Comparison of ENCODE assay signal across 16 cellular contexts in genomic region chr7:1346851-1347250, GRCh38.
DNase-seq lines count a peak whose midpoint lies in the region; ATAC-seq and TF ChIP-seq lines count a peak whose summit lies in the region.
"Had no signal": no experiment of that assay in that cellular context is flagged by ENCODE, and none has a peak within 500 bp of the region (broad histone marks: within the 10 kb centered on the region; RNA-seq: fewer than 3 reads in every experiment).

No MANE protein-coding gene starts in this region.

- TF ChIP-seq CTCF in right atrium auricular region (IDR thresholded peaks at IDR 0.05) (no peak), nephron progenitor cell (IDR thresholded peaks at IDR 0.05) (no peak)

- no peaks in the 10 kb centered on the region for H3K4me1 ChIP-seq in right atrium auricular region
- no peaks in the 10 kb centered on the region for H3K4me1 ChIP-seq in aorta (ENCODE audit: control insufficient read depth in 1 of 2, insufficient read depth in 2 of 2, low read length in 2 of 2)

- ATAC-seq in Right ventricle myocardium inferior: no peak
- ATAC-seq in central memory CD8-positive, alpha-beta T cell (replicated peaks; ENCODE audit: extremely low read depth, poor library complexity, severe bottlenecking): no peak
- no peak for ATAC-seq in aorta (ENCODE audit: low FRiP score)
- ATAC-seq in HG02870 (IDR thresholded peaks at IDR 0.05; ENCODE audit: unreplicated experiment): no peak
- ATAC-seq in activated CD4-positive, alpha-beta T cell treated with anti-CD3 and anti-CD28 coated beads for 36 hours: no peak
- ATAC-seq: CD8-positive, alpha-beta T cell had no signal

- H3K27ac Mint-ChIP-seq in central memory CD8-positive, alpha-beta T cell (ENCODE audit: low read depth): peak overlapping the region; percentile 29
- peak overlapping the region; percentile 93 for H3K27ac Mint-ChIP-seq in nephron progenitor cell
- H3K27ac Mint-ChIP-seq in activated CD4-positive, alpha-beta T cell treated with anti-CD3 and anti-CD28 coated beads for 36 hours: no peak overlapping the region
- H3K27ac Mint-ChIP-seq: CD14-positive monocyte; CD8-positive, alpha-beta T cell had no signal

- intact Hi-C loops in Right ventricle myocardium inferior (cut with DNase I): no loop called here
- intact Hi-C loops in aorta (cut with DNase I): no loop called here
- intact Hi-C loops in activated CD4-positive, alpha-beta T cell treated with anti-CD3 and anti-CD28 coated beads for 36 hours (cut with DNase I, micrococcal nuclease): no loop called here

- H3K4me3 Mint-ChIP-seq in central memory CD8-positive, alpha-beta T cell: no peak overlapping the region
- H3K4me3 Mint-ChIP-seq in nephron progenitor cell: no peak overlapping the region
- H3K4me3 Mint-ChIP-seq in activated CD4-positive, alpha-beta T cell treated with anti-CD3 and anti-CD28 coated beads for 36 hours: no peak overlapping the region
- H3K4me3 Mint-ChIP-seq: CD14-positive monocyte; CD8-positive, alpha-beta T cell had no signal

- H3K9me3 ChIP-seq in right atrium auricular region (no peaks in the 10 kb centered on the region), aorta (ENCODE audit: control insufficient read depth, low read length) (no peaks in the 10 kb centered on the region)

- peaks cover 4% of the 10 kb centered on the region for H3K9me3 Mint-ChIP-seq in central memory CD8-positive, alpha-beta T cell
- H3K9me3 Mint-ChIP-seq in nephron progenitor cell: no peaks in the 10 kb centered on the region
- H3K9me3 Mint-ChIP-seq in activated CD4-positive, alpha-beta T cell treated with anti-CD3 and anti-CD28 coated beads for 36 hours (ENCODE audit: low read depth): no peaks in the 10 kb centered on the region
- H3K9me3 Mint-ChIP-seq: CD8-positive, alpha-beta T cell had no signal

- H3K27me3 Mint-ChIP-seq in central memory CD8-positive, alpha-beta T cell: peaks cover 57% of the 10 kb centered on the region
- peaks cover 7% of the 10 kb centered on the region for H3K27me3 Mint-ChIP-seq in nephron progenitor cell (ENCODE audit: low read depth, poor library complexity)
- H3K27me3 Mint-ChIP-seq in activated CD4-positive, alpha-beta T cell treated with anti-CD3 and anti-CD28 coated beads for 36 hours: peaks cover 10% of the 10 kb centered on the region

- H3K36me3 ChIP-seq in right atrium auricular region (no peaks in the 10 kb centered on the region), aorta (ENCODE audit: control insufficient read depth in 1 of 2, insufficient read depth in 2 of 2, low read length in 1 of 2) (no peaks in the 10 kb centered on the region)

- no peaks in the 10 kb centered on the region for H3K4me1 Mint-ChIP-seq in central memory CD8-positive, alpha-beta T cell
- peaks cover 42% of the 10 kb centered on the region for H3K4me1 Mint-ChIP-seq in nephron progenitor cell
- H3K4me1 Mint-ChIP-seq in activated CD4-positive, alpha-beta T cell treated with anti-CD3 and anti-CD28 coated beads for 36 hours: no peaks in the 10 kb centered on the region
- H3K4me1 Mint-ChIP-seq: CD14-positive monocyte had no signal

- no peaks in the 10 kb centered on the region for H3K36me3 Mint-ChIP-seq in central memory CD8-positive, alpha-beta T cell (ENCODE audit: insufficient read depth)
- no peaks in the 10 kb centered on the region for H3K36me3 Mint-ChIP-seq in nephron progenitor cell (ENCODE audit: low read depth)
- no peaks in the 10 kb centered on the region for H3K36me3 Mint-ChIP-seq in activated CD4-positive, alpha-beta T cell treated with anti-CD3 and anti-CD28 coated beads for 36 hours (ENCODE audit: low read depth)
- H3K36me3 Mint-ChIP-seq: CD14-positive monocyte; CD8-positive, alpha-beta T cell had no signal

- CTCF ChIA-PET in activated CD4-positive, alpha-beta T cell treated with anti-CD3 and anti-CD28 coated beads for 36 hours (lab: Charles Lee): no interaction called here

- no peak overlapping the region for H3K27ac ChIP-seq in right atrium auricular region
- H3K27ac ChIP-seq in aorta (ENCODE audit: low read depth in 1 of 2, low read length in 2 of 2): no peak overlapping the region
- H3K27ac ChIP-seq: 22Rv1, GM23248 had no signal

- DNase-seq in Right ventricle myocardium inferior (ENCODE audit: missing footprints) (peak; percentile 23), right atrium auricular region (ENCODE audit: low spot score) (no peak), nephron progenitor cell (no peak), aorta (peak; percentile 33 to 48)
- DNase-seq in central memory CD8-positive, alpha-beta T cell (ENCODE audit: low spot score in 2 of 2): no peak
- no peak for DNase-seq in activated CD4-positive, alpha-beta T cell treated with anti-CD3 and anti-CD28 coated beads for 36 hours
- DNase-seq: CD8-positive, alpha-beta T cell; COR-L47; DMS153; DMS79 treated with DMSO at 0.1 percent for 48 hours; EL; GM23248; H7 had no signal

- H3K4me3 ChIP-seq in right atrium auricular region (no peak overlapping the region), aorta (ENCODE audit: low read length in 2 of 2) (no peak overlapping the region)
- H3K4me3 ChIP-seq: GM23248 had no signal

- POLR2A ChIA-PET in activated CD4-positive, alpha-beta T cell treated with anti-CD3 and anti-CD28 coated beads for 36 hours (lab: Charles Lee): no interaction called here

- WGBS in aorta, 2 donors: 78 to 79% methylated on average over 12 of the region's 12 CpGs

- H3K27me3 ChIP-seq in right atrium auricular region (no peaks in the 10 kb centered on the region), aorta (ENCODE audit: control insufficient read depth in 1 of 2, insufficient read depth in 2 of 2, low read length in 1 of 2) (no peaks in the 10 kb centered on the region)

Comparison
In these comparisons a context has a peak if more than half of its experiments do, and no peak if none do; other contexts are left out.
1. DNase-seq: peak in Right ventricle myocardium inferior (single experiment) and aorta (2 of 2); none in right atrium auricular region (single experiment), central memory CD8-positive, alpha-beta T cell (0 of 2), nephron progenitor cell (single experiment) and activated CD4-positive, alpha-beta T cell treated with anti-CD3 and anti-CD28 coated beads for 36 hours (single experiment).